Comparison of ENCODE assay signal across 25 cellular contexts in genomic region chr10:13502384-13502783, GRCh38. TPM values are rescaled to one million over a fixed set of nuclear protein-coding genes. Genes with fewer than 3 reads are reported as not detected.
"Had no signal": no experiment of that assay in that cellular context is flagged by ENCODE, and none has a peak within 500 bp of the region (broad histone marks: within the 10 kb centered on the region; RNA-seq: fewer than 3 reads in every experiment).

No MANE protein-coding gene starts in this region.

- H3K9me3 ChIP-seq: body of pancreas, gastrocnemius medialis, right atrium auricular region, spleen, suprapubic skin, tibial artery had no signal

- DNase-seq: activated CD4-positive, alpha-beta T cell treated with anti-CD3 and anti-CD28 coated beads for 36 hours; activated CD4-positive, CD25-positive, alpha-beta regulatory T cell; activated CD8-positive, alpha-beta T cell treated with anti-CD3 and anti-CD28 coated beads, Interleukin-2, amount 10 ng/mL, durations not matched to agents 7 days and 5 days; activated naive CD4-positive, alpha-beta T cell; activated T-cell treated with anti-CD3 and anti-CD28 coated beads for 4 hours; activated T-cell treated with anti-CD3 and anti-CD28 coated beads, Interleukin-2, amount 50 U/mL, for 72 hours; aorta; body of pancreas; effector CD8-positive, alpha-beta T cell; gastrocnemius medialis; glutamatergic neuron; islet precursor cell; left colon; midbrain; spleen; stimulated activated naive CD4-positive, alpha-beta T cell; tibial artery had no signal

- H3K27ac ChIP-seq: body of pancreas, epithelial cell of prostate, gastrocnemius medialis, right atrium auricular region, spleen, suprapubic skin, tibial artery had no signal

- FAIRE-seq: colon, endometrium had no signal

- H3K27ac Mint-ChIP-seq: activated CD4-positive, alpha-beta T cell treated with anti-CD3 and anti-CD28 coated beads for 36 hours; activated CD8-positive, alpha-beta T cell treated with anti-CD3 and anti-CD28 coated beads, Interleukin-2, amount 10 ng/mL, durations not matched to agents 7 days and 5 days; activated T-cell treated with anti-CD3 and anti-CD28 coated beads, Interleukin-2, amount 50 U/mL, for 72 hours; natural killer cell treated with Interleukin-12 subunit alpha and Interleukin-12 subunit beta and Interleukin-15 and Interleukin-18, amount 100 ng/mL, for 72 hours had no signal

- H3K9me3 Mint-ChIP-seq: activated naive CD4-positive, alpha-beta T cell treated with anti-CD3 and anti-CD28 coated beads, Interleukin-2, amount 50 U/mL, for 72 hours; activated T-cell treated with anti-CD3 and anti-CD28 coated beads, Interleukin-2, amount 50 U/mL, for 72 hours; natural killer cell treated with Interleukin-12 subunit alpha and Interleukin-12 subunit beta and Interleukin-15 and Interleukin-18, amount 100 ng/mL, for 72 hours had no signal

- H3K4me3 ChIP-seq: body of pancreas, gastrocnemius medialis, right atrium auricular region, spleen, suprapubic skin, tibial artery had no signal

- H3K36me3 Mint-ChIP-seq: activated naive CD4-positive, alpha-beta T cell treated with anti-CD3 and anti-CD28 coated beads, Interleukin-2, amount 50 U/mL, for 72 hours; natural killer cell treated with Interleukin-12 subunit alpha and Interleukin-12 subunit beta and Interleukin-15 and Interleukin-18, amount 100 ng/mL, for 72 hours had no signal

- H3K4me3 Mint-ChIP-seq: activated CD4-positive, alpha-beta T cell treated with anti-CD3 and anti-CD28 coated beads for 36 hours; activated CD8-positive, alpha-beta T cell treated with anti-CD3 and anti-CD28 coated beads, Interleukin-2, amount 10 ng/mL, durations not matched to agents 7 days and 5 days; activated T-cell treated with anti-CD3 and anti-CD28 coated beads, Interleukin-2, amount 50 U/mL, for 72 hours; natural killer cell treated with Interleukin-12 subunit alpha and Interleukin-12 subunit beta and Interleukin-15 and Interleukin-18, amount 100 ng/mL, for 72 hours had no signal

- H3K4me1 Mint-ChIP-seq: activated CD4-positive, alpha-beta T cell treated with anti-CD3 and anti-CD28 coated beads for 36 hours had no signal

- H3K36me3 ChIP-seq: right atrium auricular region, spleen had no signal

- H3K4me1 ChIP-seq: body of pancreas, tibial artery had no signal

- ATAC-seq: activated CD4-positive, alpha-beta T cell treated with anti-CD3 and anti-CD28 coated beads for 36 hours; activated CD8-positive, alpha-beta T cell treated with anti-CD3 and anti-CD28 coated beads, Interleukin-2, amount 10 ng/mL, durations not matched to agents 7 days and 5 days; activated naive CD4-positive, alpha-beta T cell treated with anti-CD3 and anti-CD28 coated beads, Interleukin-2, amount 50 U/mL, for 72 hours; activated T-cell treated with anti-CD3 and anti-CD28 coated beads, Interleukin-2, amount 50 U/mL, for 72 hours; body of pancreas; gastrocnemius medialis; left colon; natural killer cell treated with Interleukin-12 subunit alpha and Interleukin-12 subunit beta and Interleukin-15 and Interleukin-18, amount 100 ng/mL, for 72 hours had no signal

- H3K27me3 ChIP-seq: body of pancreas, gastrocnemius medialis, right atrium auricular region, spleen, suprapubic skin, tibial artery had no signal

RNA-seq across cellular contexts. Expression of gene BEND7, which starts 26.4 kb away (rescaled TPM):
- total RNA-seq: activated CD4-positive, alpha-beta T cell treated with anti-CD3 and anti-CD28 coated beads for 36 hours; activated CD8-positive, alpha-beta T cell treated with anti-CD3 and anti-CD28 coated beads, Interleukin-2, amount 10 ng/mL, durations not matched to agents 7 days and 5 days; activated naive CD4-positive, alpha-beta T cell treated with anti-CD3 and anti-CD28 coated beads, Interleukin-2, amount 50 U/mL, for 72 hours; natural killer cell treated with Interleukin-12 subunit alpha and Interleukin-12 subunit beta and Interleukin-15 and Interleukin-18, amount 100 ng/mL, for 72 hours; T-helper 1 cell treated with Interleukin-12 subunit alpha and Interleukin-12 subunit beta and Interleukin-4 antibody, amounts not matched to agents 30 ng/mL and 1 ng/mL, for 36 hours had no signal
